Comparison of ENCODE assay signal across 1 cellular context in the genomic region with DNA sequence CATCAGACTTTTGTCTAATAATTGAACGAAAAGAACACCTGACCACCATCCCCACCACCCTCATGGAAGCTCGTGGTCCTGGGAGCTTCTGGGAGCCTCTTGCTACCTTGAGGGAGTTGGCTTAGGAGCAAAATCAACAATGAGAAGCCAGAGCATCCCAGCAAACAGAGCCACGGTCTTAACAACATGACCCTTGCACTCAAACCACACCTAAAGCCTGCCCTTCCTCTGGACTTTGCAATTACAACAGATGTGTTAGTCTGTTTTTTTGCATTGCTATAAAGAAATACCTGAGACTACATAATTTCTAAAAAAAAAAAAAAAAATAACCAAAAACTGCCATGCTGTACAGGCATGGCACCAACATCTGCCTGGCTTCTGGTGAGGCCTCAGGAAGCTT.
TF ChIP-seq lines count a peak whose summit lies in the region.

No MANE protein-coding gene starts in this region.

TF ChIP-seq in HepG2, 621 proteins besides CTCF, POLR2A, EP300 and RAD21 (continued from another document and continues in another):
- TF ChIP-seq, protein P1, sequence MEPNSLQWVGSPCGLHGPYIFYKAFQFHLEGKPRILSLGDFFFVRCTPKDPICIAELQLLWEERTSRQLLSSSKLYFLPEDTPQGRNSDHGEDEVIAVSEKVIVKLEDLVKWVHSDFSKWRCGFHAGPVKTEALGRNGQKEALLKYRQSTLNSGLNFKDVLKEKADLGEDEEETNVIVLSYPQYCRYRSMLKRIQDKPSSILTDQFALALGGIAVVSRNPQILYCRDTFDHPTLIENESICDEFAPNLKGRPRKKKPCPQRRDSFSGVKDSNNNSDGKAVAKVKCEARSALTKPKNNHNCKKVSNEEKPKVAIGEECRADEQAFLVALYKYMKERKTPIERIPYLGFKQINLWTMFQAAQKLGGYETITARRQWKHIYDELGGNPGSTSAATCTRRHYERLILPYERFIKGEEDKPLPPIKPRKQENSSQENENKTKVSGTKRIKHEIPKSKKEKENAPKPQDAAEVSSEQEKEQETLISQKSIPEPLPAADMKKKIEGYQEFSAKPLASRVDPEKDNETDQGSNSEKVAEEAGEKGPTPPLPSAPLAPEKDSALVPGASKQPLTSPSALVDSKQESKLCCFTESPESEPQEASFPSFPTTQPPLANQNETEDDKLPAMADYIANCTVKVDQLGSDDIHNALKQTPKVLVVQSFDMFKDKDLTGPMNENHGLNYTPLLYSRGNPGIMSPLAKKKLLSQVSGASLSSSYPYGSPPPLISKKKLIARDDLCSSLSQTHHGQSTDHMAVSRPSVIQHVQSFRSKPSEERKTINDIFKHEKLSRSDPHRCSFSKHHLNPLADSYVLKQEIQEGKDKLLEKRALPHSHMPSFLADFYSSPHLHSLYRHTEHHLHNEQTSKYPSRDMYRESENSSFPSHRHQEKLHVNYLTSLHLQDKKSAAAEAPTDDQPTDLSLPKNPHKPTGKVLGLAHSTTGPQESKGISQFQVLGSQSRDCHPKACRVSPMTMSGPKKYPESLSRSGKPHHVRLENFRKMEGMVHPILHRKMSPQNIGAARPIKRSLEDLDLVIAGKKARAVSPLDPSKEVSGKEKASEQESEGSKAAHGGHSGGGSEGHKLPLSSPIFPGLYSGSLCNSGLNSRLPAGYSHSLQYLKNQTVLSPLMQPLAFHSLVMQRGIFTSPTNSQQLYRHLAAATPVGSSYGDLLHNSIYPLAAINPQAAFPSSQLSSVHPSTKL (CRISPR knock-in tag; IDR thresholded peaks at IDR 0.05): peak; percentile 89
- TF ChIP-seq NCOA2 (CRISPR knock-in tag; IDR thresholded peaks at IDR 0.05) (no peak; the same call in 1 of the 2 replicates), FOXO1 (CRISPR knock-in tag; IDR thresholded peaks at IDR 0.05) (peak; percentile 50; the same call in 1 of the 2 replicates), NFIC (IDR thresholded peaks at IDR 0.05; ENCODE audit: low read length) (0 out of 2 replicates have a peak, but pooled peaks have one; percentile 19), NCOR1 (IDR thresholded peaks at IDR 0.05; ENCODE audit: borderline replicate concordance, low read length) (peak; percentile 59; the same call in 1 of the 2 replicates), ZBTB3 (CRISPR knock-in tag; IDR thresholded peaks at IDR 0.05; ENCODE audit: borderline replicate concordance, low read depth) (no peak), ZNF234 (CRISPR knock-in tag; conservative IDR thresholded peaks at IDR 0.05) (no peak), GATAD2A (CRISPR knock-in tag; IDR thresholded peaks at IDR 0.05) (peak; percentile 70; the same call in 1 of the 2 replicates), FOXJ3 (CRISPR knock-in tag; IDR thresholded peaks at IDR 0.05; ENCODE audit: borderline replicate concordance) (peak; percentile 31; the same call in 1 of the 2 replicates), NR2F1 (CRISPR knock-in tag; IDR thresholded peaks at IDR 0.05) (peak in 1 of 2 experiments; percentile 53; a peak in 2 of 4 replicates), ERF (CRISPR knock-in tag; IDR thresholded peaks at IDR 0.05) (peak; percentile 56; the same call in 1 of the 2 replicates), ETV5 (CRISPR knock-in tag; IDR thresholded peaks at IDR 0.05; ENCODE audit: borderline replicate concordance) (peak; percentile 46; the same call in 1 of the 2 replicates), TMF1 (CRISPR knock-in tag; IDR thresholded peaks at IDR 0.05; ENCODE audit: low read depth) (no peak), MAFK (conservative IDR thresholded peaks at IDR 0.05 in 1 of 2, IDR thresholded peaks at IDR 0.05 in 1 of 2; ENCODE audit: low read length in 2 of 2) (no peak), BHLHE40 (IDR thresholded peaks at IDR 0.05; ENCODE audit: low read length) (peak; percentile 38; the same call in 1 of the 2 replicates), HOXD1 (CRISPR knock-in tag; IDR thresholded peaks at IDR 0.05) (no peak), NFRKB (IDR thresholded peaks at IDR 0.05) (no peak), SOX13 (IDR thresholded peaks at IDR 0.05) (no peak), SOX13 (CRISPR knock-in tag; conservative IDR thresholded peaks at IDR 0.05 in 1 of 2, IDR thresholded peaks at IDR 0.05 in 1 of 2) (peak in 1 of 2 experiments; percentile 66; a peak in 1 of 4 replicates), MEF2D (CRISPR knock-in tag; IDR thresholded peaks at IDR 0.05) (0 out of 2 replicates have a peak, but pooled peaks have one; percentile 47), GABPB1 (CRISPR knock-in tag; IDR thresholded peaks at IDR 0.05) (no peak), MIER3 (CRISPR knock-in tag; IDR thresholded peaks at IDR 0.05; ENCODE audit: borderline replicate concordance) (peak; percentile 49; the same call in 1 of the 2 replicates), TAF15 (IDR thresholded peaks at IDR 0.05; ENCODE audit: low read depth, low read length, poor library complexity, severe bottlenecking) (no peak), SMYD3 (CRISPR knock-in tag; IDR thresholded peaks at IDR 0.05) (0 out of 2 replicates have a peak, but pooled peaks have one; percentile 26), ZNF205 (CRISPR knock-in tag; IDR thresholded peaks at IDR 0.05) (no peak), KLF16 (CRISPR knock-in tag; IDR thresholded peaks at IDR 0.05) (peak in 1 of 2 experiments; percentile 56; a peak in 1 of 4 replicates)
- TF ChIP-seq, protein P2, sequence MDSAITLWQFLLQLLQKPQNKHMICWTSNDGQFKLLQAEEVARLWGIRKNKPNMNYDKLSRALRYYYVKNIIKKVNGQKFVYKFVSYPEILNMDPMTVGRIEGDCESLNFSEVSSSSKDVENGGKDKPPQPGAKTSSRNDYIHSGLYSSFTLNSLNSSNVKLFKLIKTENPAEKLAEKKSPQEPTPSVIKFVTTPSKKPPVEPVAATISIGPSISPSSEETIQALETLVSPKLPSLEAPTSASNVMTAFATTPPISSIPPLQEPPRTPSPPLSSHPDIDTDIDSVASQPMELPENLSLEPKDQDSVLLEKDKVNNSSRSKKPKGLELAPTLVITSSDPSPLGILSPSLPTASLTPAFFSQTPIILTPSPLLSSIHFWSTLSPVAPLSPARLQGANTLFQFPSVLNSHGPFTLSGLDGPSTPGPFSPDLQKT (CRISPR knock-in tag; IDR thresholded peaks at IDR 0.05; ENCODE audit: borderline replicate concordance): no peak
- TF ChIP-seq, protein P3, sequence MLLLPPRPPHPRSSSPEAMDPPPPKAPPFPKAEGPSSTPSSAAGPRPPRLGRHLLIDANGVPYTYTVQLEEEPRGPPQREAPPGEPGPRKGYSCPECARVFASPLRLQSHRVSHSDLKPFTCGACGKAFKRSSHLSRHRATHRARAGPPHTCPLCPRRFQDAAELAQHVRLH (CRISPR knock-in tag; IDR thresholded peaks at IDR 0.05; ENCODE audit: borderline replicate concordance, low read depth): peak; percentile 78; the same call in 1 of the 2 replicates
- TF ChIP-seq, protein P4, sequence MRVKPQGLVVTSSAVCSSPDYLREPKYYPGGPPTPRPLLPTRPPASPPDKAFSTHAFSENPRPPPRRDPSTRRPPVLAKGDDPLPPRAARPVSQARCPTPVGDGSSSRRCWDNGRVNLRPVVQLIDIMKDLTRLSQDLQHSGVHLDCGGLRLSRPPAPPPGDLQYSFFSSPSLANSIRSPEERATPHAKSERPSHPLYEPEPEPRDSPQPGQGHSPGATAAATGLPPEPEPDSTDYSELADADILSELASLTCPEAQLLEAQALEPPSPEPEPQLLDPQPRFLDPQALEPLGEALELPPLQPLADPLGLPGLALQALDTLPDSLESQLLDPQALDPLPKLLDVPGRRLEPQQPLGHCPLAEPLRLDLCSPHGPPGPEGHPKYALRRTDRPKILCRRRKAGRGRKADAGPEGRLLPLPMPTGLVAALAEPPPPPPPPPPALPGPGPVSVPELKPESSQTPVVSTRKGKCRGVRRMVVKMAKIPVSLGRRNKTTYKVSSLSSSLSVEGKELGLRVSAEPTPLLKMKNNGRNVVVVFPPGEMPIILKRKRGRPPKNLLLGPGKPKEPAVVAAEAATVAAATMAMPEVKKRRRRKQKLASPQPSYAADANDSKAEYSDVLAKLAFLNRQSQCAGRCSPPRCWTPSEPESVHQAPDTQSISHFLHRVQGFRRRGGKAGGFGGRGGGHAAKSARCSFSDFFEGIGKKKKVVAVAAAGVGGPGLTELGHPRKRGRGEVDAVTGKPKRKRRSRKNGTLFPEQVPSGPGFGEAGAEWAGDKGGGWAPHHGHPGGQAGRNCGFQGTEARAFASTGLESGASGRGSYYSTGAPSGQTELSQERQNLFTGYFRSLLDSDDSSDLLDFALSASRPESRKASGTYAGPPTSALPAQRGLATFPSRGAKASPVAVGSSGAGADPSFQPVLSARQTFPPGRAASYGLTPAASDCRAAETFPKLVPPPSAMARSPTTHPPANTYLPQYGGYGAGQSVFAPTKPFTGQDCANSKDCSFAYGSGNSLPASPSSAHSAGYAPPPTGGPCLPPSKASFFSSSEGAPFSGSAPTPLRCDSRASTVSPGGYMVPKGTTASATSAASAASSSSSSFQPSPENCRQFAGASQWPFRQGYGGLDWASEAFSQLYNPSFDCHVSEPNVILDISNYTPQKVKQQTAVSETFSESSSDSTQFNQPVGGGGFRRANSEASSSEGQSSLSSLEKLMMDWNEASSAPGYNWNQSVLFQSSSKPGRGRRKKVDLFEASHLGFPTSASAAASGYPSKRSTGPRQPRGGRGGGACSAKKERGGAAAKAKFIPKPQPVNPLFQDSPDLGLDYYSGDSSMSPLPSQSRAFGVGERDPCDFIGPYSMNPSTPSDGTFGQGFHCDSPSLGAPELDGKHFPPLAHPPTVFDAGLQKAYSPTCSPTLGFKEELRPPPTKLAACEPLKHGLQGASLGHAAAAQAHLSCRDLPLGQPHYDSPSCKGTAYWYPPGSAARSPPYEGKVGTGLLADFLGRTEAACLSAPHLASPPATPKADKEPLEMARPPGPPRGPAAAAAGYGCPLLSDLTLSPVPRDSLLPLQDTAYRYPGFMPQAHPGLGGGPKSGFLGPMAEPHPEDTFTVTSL (CRISPR knock-in tag; IDR thresholded peaks at IDR 0.05; ENCODE audit: borderline replicate concordance): peak; percentile 68; the same call in 1 of the 2 replicates
- TF ChIP-seq, protein P5, sequence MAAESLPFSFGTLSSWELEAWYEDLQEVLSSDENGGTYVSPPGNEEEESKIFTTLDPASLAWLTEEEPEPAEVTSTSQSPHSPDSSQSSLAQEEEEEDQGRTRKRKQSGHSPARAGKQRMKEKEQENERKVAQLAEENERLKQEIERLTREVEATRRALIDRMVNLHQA (CRISPR knock-in tag; IDR thresholded peaks at IDR 0.05): no peak
- TF ChIP-seq, protein P6, sequence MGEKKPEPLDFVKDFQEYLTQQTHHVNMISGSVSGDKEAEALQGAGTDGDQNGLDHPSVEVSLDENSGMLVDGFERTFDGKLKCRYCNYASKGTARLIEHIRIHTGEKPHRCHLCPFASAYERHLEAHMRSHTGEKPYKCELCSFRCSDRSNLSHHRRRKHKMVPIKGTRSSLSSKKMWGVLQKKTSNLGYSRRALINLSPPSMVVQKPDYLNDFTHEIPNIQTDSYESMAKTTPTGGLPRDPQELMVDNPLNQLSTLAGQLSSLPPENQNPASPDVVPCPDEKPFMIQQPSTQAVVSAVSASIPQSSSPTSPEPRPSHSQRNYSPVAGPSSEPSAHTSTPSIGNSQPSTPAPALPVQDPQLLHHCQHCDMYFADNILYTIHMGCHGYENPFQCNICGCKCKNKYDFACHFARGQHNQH (CRISPR knock-in tag; IDR thresholded peaks at IDR 0.05): peak; percentile 53
- TF ChIP-seq, protein P7, sequence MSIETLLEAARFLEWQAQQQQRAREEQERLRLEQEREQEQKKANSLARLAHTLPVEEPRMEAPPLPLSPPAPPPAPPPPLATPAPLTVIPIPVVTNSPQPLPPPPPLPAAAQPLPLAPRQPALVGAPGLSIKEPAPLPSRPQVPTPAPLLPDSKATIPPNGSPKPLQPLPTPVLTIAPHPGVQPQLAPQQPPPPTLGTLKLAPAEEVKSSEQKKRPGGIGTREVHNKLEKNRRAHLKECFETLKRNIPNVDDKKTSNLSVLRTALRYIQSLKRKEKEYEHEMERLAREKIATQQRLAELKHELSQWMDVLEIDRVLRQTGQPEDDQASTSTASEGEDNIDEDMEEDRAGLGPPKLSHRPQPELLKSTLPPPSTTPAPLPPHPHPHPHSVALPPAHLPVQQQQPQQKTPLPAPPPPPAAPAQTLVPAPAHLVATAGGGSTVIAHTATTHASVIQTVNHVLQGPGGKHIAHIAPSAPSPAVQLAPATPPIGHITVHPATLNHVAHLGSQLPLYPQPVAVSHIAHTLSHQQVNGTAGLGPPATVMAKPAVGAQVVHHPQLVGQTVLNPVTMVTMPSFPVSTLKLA (IDR thresholded peaks at IDR 0.05): no peak
- TF ChIP-seq, protein P8, sequence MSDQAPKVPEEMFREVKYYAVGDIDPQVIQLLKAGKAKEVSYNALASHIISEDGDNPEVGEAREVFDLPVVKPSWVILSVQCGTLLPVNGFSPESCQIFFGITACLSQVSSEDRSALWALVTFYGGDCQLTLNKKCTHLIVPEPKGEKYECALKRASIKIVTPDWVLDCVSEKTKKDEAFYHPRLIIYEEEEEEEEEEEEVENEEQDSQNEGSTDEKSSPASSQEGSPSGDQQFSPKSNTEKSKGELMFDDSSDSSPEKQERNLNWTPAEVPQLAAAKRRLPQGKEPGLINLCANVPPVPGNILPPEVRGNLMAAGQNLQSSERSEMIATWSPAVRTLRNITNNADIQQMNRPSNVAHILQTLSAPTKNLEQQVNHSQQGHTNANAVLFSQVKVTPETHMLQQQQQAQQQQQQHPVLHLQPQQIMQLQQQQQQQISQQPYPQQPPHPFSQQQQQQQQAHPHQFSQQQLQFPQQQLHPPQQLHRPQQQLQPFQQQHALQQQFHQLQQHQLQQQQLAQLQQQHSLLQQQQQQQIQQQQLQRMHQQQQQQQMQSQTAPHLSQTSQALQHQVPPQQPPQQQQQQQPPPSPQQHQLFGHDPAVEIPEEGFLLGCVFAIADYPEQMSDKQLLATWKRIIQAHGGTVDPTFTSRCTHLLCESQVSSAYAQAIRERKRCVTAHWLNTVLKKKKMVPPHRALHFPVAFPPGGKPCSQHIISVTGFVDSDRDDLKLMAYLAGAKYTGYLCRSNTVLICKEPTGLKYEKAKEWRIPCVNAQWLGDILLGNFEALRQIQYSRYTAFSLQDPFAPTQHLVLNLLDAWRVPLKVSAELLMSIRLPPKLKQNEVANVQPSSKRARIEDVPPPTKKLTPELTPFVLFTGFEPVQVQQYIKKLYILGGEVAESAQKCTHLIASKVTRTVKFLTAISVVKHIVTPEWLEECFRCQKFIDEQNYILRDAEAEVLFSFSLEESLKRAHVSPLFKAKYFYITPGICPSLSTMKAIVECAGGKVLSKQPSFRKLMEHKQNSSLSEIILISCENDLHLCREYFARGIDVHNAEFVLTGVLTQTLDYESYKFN (CRISPR knock-in tag; conservative IDR thresholded peaks at IDR 0.05): 0 out of 2 replicates have a peak, but pooled peaks have one; percentile 25
- TF ChIP-seq, protein P9, sequence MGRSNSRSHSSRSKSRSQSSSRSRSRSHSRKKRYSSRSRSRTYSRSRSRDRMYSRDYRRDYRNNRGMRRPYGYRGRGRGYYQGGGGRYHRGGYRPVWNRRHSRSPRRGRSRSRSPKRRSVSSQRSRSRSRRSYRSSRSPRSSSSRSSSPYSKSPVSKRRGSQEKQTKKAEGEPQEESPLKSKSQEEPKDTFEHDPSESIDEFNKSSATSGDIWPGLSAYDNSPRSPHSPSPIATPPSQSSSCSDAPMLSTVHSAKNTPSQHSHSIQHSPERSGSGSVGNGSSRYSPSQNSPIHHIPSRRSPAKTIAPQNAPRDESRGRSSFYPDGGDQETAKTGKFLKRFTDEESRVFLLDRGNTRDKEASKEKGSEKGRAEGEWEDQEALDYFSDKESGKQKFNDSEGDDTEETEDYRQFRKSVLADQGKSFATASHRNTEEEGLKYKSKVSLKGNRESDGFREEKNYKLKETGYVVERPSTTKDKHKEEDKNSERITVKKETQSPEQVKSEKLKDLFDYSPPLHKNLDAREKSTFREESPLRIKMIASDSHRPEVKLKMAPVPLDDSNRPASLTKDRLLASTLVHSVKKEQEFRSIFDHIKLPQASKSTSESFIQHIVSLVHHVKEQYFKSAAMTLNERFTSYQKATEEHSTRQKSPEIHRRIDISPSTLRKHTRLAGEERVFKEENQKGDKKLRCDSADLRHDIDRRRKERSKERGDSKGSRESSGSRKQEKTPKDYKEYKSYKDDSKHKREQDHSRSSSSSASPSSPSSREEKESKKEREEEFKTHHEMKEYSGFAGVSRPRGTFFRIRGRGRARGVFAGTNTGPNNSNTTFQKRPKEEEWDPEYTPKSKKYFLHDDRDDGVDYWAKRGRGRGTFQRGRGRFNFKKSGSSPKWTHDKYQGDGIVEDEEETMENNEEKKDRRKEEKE (IDR thresholded peaks at IDR 0.05): no peak
